In the genomic region with DNA sequence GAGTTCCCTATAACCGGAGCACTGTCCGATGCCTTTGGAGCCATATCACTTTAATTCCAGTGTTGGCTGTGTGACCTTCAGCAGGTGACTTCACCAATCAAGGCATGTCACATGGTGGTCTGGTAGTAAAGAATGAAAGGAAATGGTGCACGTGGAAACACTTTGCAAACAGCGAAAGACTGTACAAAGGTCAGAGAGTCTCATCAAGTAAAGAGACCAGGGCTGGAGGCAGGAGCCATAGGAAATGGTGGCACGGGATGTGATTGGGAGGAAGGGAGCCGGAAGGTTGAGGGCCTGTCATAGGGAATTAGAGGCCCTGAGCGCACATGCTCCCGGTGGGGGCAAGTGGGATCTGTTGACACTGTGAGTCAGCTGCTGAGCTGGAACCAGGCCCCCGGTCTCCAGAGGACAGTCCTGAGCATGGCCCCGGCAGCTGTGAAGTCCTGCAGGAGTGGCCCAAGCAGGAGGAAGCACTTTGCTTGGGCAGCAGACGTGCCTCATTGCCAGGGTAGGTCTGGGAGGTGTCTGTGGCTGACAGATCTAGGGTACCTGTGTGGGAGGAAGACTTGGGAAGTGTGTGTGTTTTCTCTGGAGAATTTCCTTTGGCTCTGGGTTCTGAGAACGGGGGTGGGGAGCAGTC, we compare ENCODE assay signal across 13 cellular contexts. TPM values are rescaled to one million over a fixed set of nuclear protein-coding genes. Genes with fewer than 3 reads are reported as not detected.
A peak's percentile ranks its signal among the peaks of the same experiment; 100 is the strongest.
DNase-seq lines count a peak whose midpoint lies in the region; ATAC-seq and TF ChIP-seq lines count a peak whose summit lies in the region.
"Had no signal": no experiment of that assay in that cellular context is flagged by ENCODE, and none has a peak within 500 bp of the region (broad histone marks: within the 10 kb centered on the region; RNA-seq: fewer than 3 reads in every experiment).

No MANE protein-coding gene starts in this region.

- intact Hi-C loops in psoas muscle (cut with DNase I) = no loop called here

- H3K9me3 ChIP-seq in psoas muscle = no peaks in the 10 kb centered on the region
- H3K9me3 ChIP-seq: ovary had no signal

- peak; percentile 43 for DNase-seq in EL
- peak; percentile 57 for DNase-seq in glomerular endothelial cell (ENCODE audit: extremely low read depth, low read depth, low spot score)
- DNase-seq in psoas muscle = peak; percentile 81 to 93
- DNase-seq in amygdala (lab: John Stamatoyannopoulos, UW) = no peak
- DNase-seq in GOT3 (lab: John Stamatoyannopoulos, UW) = no peak
- DNase-seq: activated CD4-positive, CD25-positive, alpha-beta regulatory T cell; activated naive CD4-positive, alpha-beta T cell treated with anti-CD3 and anti-CD28 coated beads, Interleukin-2, amount 10 ng/mL, durations not matched to agents 7 days and 5 days; effector CD8-positive, alpha-beta T cell; NCI-H1105 treated with DMSO at 0.1 percent for 48 hours; ovary had no signal

- ATAC-seq in psoas muscle = peak; percentile 88 to 92 (median 90)
- no peak for ATAC-seq in HG02759 (IDR thresholded peaks at IDR 0.05; ENCODE audit: unreplicated experiment)
- ATAC-seq: GM23338 had no signal

- peak overlapping the region; percentile 79 for H3K27ac ChIP-seq in psoas muscle
- H3K27ac ChIP-seq: ovary had no signal

- H3K36me3 ChIP-seq in psoas muscle (ENCODE audit: insufficient read depth in 1 of 2, low read depth in 1 of 2) = no peaks in the 10 kb centered on the region
- H3K36me3 ChIP-seq: ovary had no signal

- H3K27me3 ChIP-seq in psoas muscle (ENCODE audit: insufficient read depth in 3 of 3, low read length in 2 of 3) = no peaks in the 10 kb centered on the region
- H3K27me3 ChIP-seq: ovary had no signal

- no peak for TF ChIP-seq CTCF in psoas muscle (IDR thresholded peaks at IDR 0.05)

- H3K4me3 ChIP-seq in psoas muscle = peak overlapping the region; percentile 38
- H3K4me3 ChIP-seq: GM23338, ovary had no signal

- H3K4me1 ChIP-seq in psoas muscle = peaks cover 28% of the 10 kb centered on the region

- WGBS in psoas muscle, 3 donors = 20 to 22% (median 21%) methylated on average over 12 of the region's 12 CpGs

TF ChIP-seq in PFSK-1, 5 proteins besides CTCF, POLR2A, EP300 and RAD21:
- TF ChIP-seq, protein P1, sequence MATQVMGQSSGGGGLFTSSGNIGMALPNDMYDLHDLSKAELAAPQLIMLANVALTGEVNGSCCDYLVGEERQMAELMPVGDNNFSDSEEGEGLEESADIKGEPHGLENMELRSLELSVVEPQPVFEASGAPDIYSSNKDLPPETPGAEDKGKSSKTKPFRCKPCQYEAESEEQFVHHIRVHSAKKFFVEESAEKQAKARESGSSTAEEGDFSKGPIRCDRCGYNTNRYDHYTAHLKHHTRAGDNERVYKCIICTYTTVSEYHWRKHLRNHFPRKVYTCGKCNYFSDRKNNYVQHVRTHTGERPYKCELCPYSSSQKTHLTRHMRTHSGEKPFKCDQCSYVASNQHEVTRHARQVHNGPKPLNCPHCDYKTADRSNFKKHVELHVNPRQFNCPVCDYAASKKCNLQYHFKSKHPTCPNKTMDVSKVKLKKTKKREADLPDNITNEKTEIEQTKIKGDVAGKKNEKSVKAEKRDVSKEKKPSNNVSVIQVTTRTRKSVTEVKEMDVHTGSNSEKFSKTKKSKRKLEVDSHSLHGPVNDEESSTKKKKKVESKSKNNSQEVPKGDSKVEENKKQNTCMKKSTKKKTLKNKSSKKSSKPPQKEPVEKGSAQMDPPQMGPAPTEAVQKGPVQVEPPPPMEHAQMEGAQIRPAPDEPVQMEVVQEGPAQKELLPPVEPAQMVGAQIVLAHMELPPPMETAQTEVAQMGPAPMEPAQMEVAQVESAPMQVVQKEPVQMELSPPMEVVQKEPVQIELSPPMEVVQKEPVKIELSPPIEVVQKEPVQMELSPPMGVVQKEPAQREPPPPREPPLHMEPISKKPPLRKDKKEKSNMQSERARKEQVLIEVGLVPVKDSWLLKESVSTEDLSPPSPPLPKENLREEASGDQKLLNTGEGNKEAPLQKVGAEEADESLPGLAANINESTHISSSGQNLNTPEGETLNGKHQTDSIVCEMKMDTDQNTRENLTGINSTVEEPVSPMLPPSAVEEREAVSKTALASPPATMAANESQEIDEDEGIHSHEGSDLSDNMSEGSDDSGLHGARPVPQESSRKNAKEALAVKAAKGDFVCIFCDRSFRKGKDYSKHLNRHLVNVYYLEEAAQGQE (IDR thresholded peaks at IDR 0.05; ENCODE audit: insufficient read depth in 1 of 2, low read depth in 2 of 2, low read length in 2 of 2) = peak in 1 of 2 experiments; percentile 29; a peak in 1 of 4 replicates
- TF ChIP-seq FOXP2 (optimal IDR thresholded peaks at IDR 0.05; ENCODE audit: borderline replicate concordance, extremely low read depth, extremely low read length, insufficient read depth) (peak; percentile 55), SIN3A (IDR thresholded peaks at IDR 0.05; ENCODE audit: borderline replicate concordance, insufficient read depth, low read length) (peak; percentile 42; the same call in 1 of the 2 replicates), POLR2AphosphoS5 (IDR thresholded peaks at IDR 0.05; ENCODE audit: low read depth, low read length) (no peak), TAF1 (IDR thresholded peaks at IDR 0.05; ENCODE audit: borderline replicate concordance, insufficient read depth, low read length) (no peak)

RNA-seq across cellular contexts. Expression of a gene that starts 2.0 kb away (rescaled TPM):
- 8.8 TPM for polyA plus RNA-seq in PFSK-1 (2012; ENCODE audit: insufficient read length, low read depth)
- total RNA-seq in glomerular endothelial cell = 5.1 and 10.1 TPM in 2 replicates
- total RNA-seq in psoas muscle = 1 to 10 TPM; 1.9 to 5.1 (median 3.3) TPM
- polyA plus RNA-seq in psoas muscle = 1 to 10 TPM in 2 of 3 donors, under 1 TPM in 1; 0.57 to 2.1 (median 1.7) TPM

Comparison
In these comparisons a context has a peak if more than half of its experiments do, and no peak if none do; other contexts are left out.
1. DNase-seq: peak in EL (single experiment), glomerular endothelial cell (single experiment) and psoas muscle (2 of 2); none in amygdala (0 of 56) and GOT3 (single experiment).